In the genomic region with DNA sequence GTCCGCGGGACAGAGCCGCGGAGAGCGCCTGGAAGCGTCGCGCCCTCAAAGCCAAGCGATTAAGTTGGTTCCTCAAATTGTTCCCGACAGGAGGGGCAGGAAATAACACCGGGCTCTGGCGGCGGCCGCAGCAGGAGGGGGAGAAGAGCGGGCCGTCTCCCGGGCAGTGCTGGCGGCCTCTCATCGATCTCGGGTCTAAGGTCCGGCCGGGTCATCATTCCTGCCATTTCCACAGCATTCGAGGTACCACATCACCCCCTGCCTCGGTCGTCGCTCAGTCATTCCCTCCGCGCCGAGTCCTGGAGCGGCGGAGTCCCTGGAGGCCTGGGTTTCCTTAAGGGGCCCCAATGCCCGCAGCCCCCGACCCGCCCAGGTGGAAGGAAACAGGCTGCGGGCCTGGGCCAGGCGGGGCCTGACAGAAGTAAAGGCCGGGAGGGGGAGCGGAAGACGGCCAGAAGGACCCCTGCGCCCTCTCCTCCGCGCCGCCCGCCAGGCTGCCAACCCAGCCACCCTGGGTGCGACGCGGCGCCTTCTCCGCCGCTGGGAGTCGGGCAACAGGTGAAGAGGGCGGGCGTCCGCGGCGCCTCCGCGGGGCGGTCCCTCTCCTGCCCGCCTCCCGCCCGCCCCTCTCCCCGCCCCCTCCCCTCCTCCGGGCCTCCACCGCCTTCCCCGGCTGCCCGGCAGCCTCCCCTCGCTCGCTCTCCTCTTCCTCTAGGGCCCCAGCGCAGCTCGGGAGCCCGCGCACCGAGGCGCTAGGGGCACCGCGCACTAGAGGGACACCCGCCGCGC, we compare ENCODE assay signal across 8 cellular contexts. TPM values are rescaled to one million over a fixed set of nuclear protein-coding genes. Genes with fewer than 3 reads are reported as not detected.
DNase-seq lines count a peak whose midpoint lies in the region; ATAC-seq and TF ChIP-seq lines count a peak whose summit lies in the region.

A gene with protein sequence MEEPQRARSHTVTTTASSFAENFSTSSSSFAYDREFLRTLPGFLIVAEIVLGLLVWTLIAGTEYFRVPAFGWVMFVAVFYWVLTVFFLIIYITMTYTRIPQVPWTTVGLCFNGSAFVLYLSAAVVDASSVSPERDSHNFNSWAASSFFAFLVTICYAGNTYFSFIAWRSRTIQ (plus strand): TSS at position 654 of the 789 bp plus-strand sequence. CDS start 293 bp downstream, outside the sequence.

- H3K9me3 Mint-ChIP-seq in Calu3 (ENCODE audit: low read depth, unreplicated experiment) (no peaks in the 10 kb centered on the region), memory B cell (no peaks in the 10 kb centered on the region)
- peaks cover 16% of the 10 kb centered on the region for H3K9me3 Mint-ChIP-seq in dendritic cell treated with granulocyte-macrophage colony-stimulating factor and Interleukin-4, amounts not matched to agents 40 ng/mL and 50 ng/mL, for 4 days

- H3K4me3 Mint-ChIP-seq in Calu3 (ENCODE audit: low read depth, unreplicated experiment) (peak within 1 kb of the TSS; percentile 81), memory B cell (peak within 1 kb of the TSS; percentile 79)
- H3K4me3 Mint-ChIP-seq in dendritic cell treated with granulocyte-macrophage colony-stimulating factor and Interleukin-4, amounts not matched to agents 40 ng/mL and 50 ng/mL, for 4 days = peak within 1 kb of the TSS; percentile 80

- TF ChIP-seq CTCF in Calu3 (IDR thresholded peaks at IDR 0.05; ENCODE audit: unreplicated experiment) = no peak

- intact Hi-C loops in Calu3 (cut with micrococcal nuclease; ENCODE audit: unreplicated experiment) = loop anchor here (5.0 kb wide), 1 partner anchor 61 kb away; no protein-coding TSS in a partner anchor
- intact Hi-C loops in dendritic cell treated with granulocyte-macrophage colony-stimulating factor and Interleukin-4, amounts not matched to agents 40 ng/mL and 50 ng/mL, for 4 days (cut with micrococcal nuclease) = no loop called here

- BruUV-seq in Calu3 (replicated peaks; lab: Mats Ljungman, UMichigan) = no TSS peak

- CTCF ChIA-PET in Calu3 (lab: Charles Lee) = interaction anchor here (0.6 to 1.1 kb wide), 2 partner anchors 11 to 479 kb away, joined by 4 to 5 read pairs; no protein-coding TSS in a partner anchor

- H3K27ac Mint-ChIP-seq in Calu3 (ENCODE audit: unreplicated experiment) = peak within 1 kb of the TSS; percentile 50
- peak within 1 kb of the TSS; percentile 11 for H3K27ac Mint-ChIP-seq in dendritic cell treated with granulocyte-macrophage colony-stimulating factor and Interleukin-4, amounts not matched to agents 40 ng/mL and 50 ng/mL, for 4 days
- no peak within 1 kb of the TSS for H3K27ac Mint-ChIP-seq in memory B cell

- H3K36me3 Mint-ChIP-seq in Calu3 (ENCODE audit: insufficient read depth, unreplicated experiment) = peaks cover 22% of the 10 kb centered on the region
- no peaks in the 10 kb centered on the region for H3K36me3 Mint-ChIP-seq in dendritic cell treated with granulocyte-macrophage colony-stimulating factor and Interleukin-4, amounts not matched to agents 40 ng/mL and 50 ng/mL, for 4 days (ENCODE audit: low read depth)
- H3K36me3 Mint-ChIP-seq in memory B cell = no peaks in the 10 kb centered on the region

- DNase-seq in Calu3 = peak; percentile 79
- peak; percentile 7 for DNase-seq in H4 (ENCODE audit: low spot score)
- peak; percentile 24 for DNase-seq in NCI-H2107 (lab: John Stamatoyannopoulos, UW)
- peak; percentile 69 for DNase-seq in activated CD4-positive, alpha-beta T cell treated with anti-CD3 and anti-CD28 coated beads for 48 hours
- DNase-seq in memory B cell (ENCODE audit: low spot score in 2 of 2) = peak in 1 of 2 donors; percentile 12
- peak; percentile 33 to 35 for DNase-seq in stimulated activated CD8-positive, alpha-beta memory T cell treated with anti-CD3 and anti-CD28 coated beads, Interleukin-15, amount 100 ng/mL, for 4 hours (ENCODE audit: low read depth in 2 of 2)

- H3K27me3 Mint-ChIP-seq in Calu3 (ENCODE audit: unreplicated experiment) (peaks cover 11% of the 10 kb centered on the region), memory B cell (no peaks in the 10 kb centered on the region)
- H3K27me3 Mint-ChIP-seq in dendritic cell treated with granulocyte-macrophage colony-stimulating factor and Interleukin-4, amounts not matched to agents 40 ng/mL and 50 ng/mL, for 4 days = peaks cover 55% of the 10 kb centered on the region

- H3K4me1 Mint-ChIP-seq in Calu3 (ENCODE audit: low read depth, unreplicated experiment) (peaks cover 38% of the 10 kb centered on the region), memory B cell (peaks cover 10% of the 10 kb centered on the region)
- H3K4me1 Mint-ChIP-seq in dendritic cell treated with granulocyte-macrophage colony-stimulating factor and Interleukin-4, amounts not matched to agents 40 ng/mL and 50 ng/mL, for 4 days (ENCODE audit: low read depth) = peaks cover 23% of the 10 kb centered on the region

- peak; percentile 69 for ATAC-seq in memory B cell (ENCODE audit: low read depth)
- no peak for ATAC-seq in HG03469 (IDR thresholded peaks at IDR 0.05; ENCODE audit: unreplicated experiment)

RNA-seq across cellular contexts. Expression of the gene that starts here (rescaled TPM):
- 19.0 and 19.9 TPM in 2 replicates for total RNA-seq in Calu3 (2022)
- total RNA-seq in H4 (2014; rRNA removed; shearing (Covaris generic)) = 2.5 and 3.2 TPM in 2 replicates
